In genomic region chr13:98221234-98221633, GRCh38 we compare ENCODE assay signal across 1 cellular context.
TF ChIP-seq lines count a peak whose summit lies in the region.

No MANE protein-coding gene starts in this region.

TF ChIP-seq in IMR-90, 13 proteins besides CTCF, POLR2A, EP300 and RAD21:
- no peak for TF ChIP-seq RCOR1 (IDR thresholded peaks at IDR 0.05; ENCODE audit: insufficient replicate concordance, low read length)
- TF ChIP-seq RFX5 (IDR thresholded peaks at IDR 0.05; ENCODE audit: low read depth, low read length), result no peak
- TF ChIP-seq USF2 (IDR thresholded peaks at IDR 0.05; ENCODE audit: low read depth, low read length), result no peak
- no peak for TF ChIP-seq MAZ (IDR thresholded peaks at IDR 0.05; ENCODE audit: borderline replicate concordance, low read depth, low read length)
- TF ChIP-seq MAFK (IDR thresholded peaks at IDR 0.05; ENCODE audit: low read depth, low read length), result no peak
- TF ChIP-seq SMC3 (IDR thresholded peaks at IDR 0.05; ENCODE audit: low read depth, low read length), result no peak
- no peak for TF ChIP-seq MXI1 (IDR thresholded peaks at IDR 0.05; ENCODE audit: borderline replicate concordance, low read depth, low read length)
- TF ChIP-seq BHLHE40 (IDR thresholded peaks at IDR 0.05; ENCODE audit: low read depth, low read length), result no peak
- no peak for TF ChIP-seq FOS (IDR thresholded peaks at IDR 0.05; ENCODE audit: low read depth, low read length)
- TF ChIP-seq NFE2L2 (IDR thresholded peaks at IDR 0.05; ENCODE audit: low read depth, low read length), result no peak
- no peak for TF ChIP-seq CHD1 (IDR thresholded peaks at IDR 0.05; ENCODE audit: low read depth, low read length)
- no peak for TF ChIP-seq ELK1 (IDR thresholded peaks at IDR 0.05; ENCODE audit: borderline replicate concordance, low read depth, low read length)
- no peak for TF ChIP-seq CEBPB (IDR thresholded peaks at IDR 0.05; ENCODE audit: low read depth, low read length)
